In genomic region chr11:36077886-36078685, GRCh38 we compare ENCODE assay signal across 1 cellular context.
TF ChIP-seq lines count a peak whose summit lies in the region.

No MANE protein-coding gene starts in this region.

TF ChIP-seq in H1, 55 proteins besides CTCF, POLR2A, EP300 and RAD21:
- TF ChIP-seq CHD7 (IDR thresholded peaks at IDR 0.05; ENCODE audit: insufficient replicate concordance, low read length) (no peak), POU5F1 (IDR thresholded peaks at IDR 0.05; ENCODE audit: low read depth, low read length) (no peak), TAF7 (optimal IDR thresholded peaks at IDR 0.05; ENCODE audit: borderline replicate concordance, low read depth, low read length) (no peak), HDAC6 (IDR thresholded peaks at IDR 0.05; ENCODE audit: low read depth, low read length) (no peak), JUND (IDR thresholded peaks at IDR 0.05; ENCODE audit: low read length) (no peak), YY1 (IDR thresholded peaks at IDR 0.05; ENCODE audit: low read depth, low read length) (no peak), E2F6 (IDR thresholded peaks at IDR 0.05) (no peak), SIRT6 (IDR thresholded peaks at IDR 0.05; ENCODE audit: low read length) (no peak), HDAC2 (IDR thresholded peaks at IDR 0.05; ENCODE audit: borderline replicate concordance in 1 of 2, low read depth in 2 of 2, low read length in 2 of 2) (no peak), BRCA1 (IDR thresholded peaks at IDR 0.05; ENCODE audit: low read depth, low read length) (no peak), MAFK (IDR thresholded peaks at IDR 0.05; ENCODE audit: low read depth, low read length) (no peak), PHF8 (conservative IDR thresholded peaks at IDR 0.05; ENCODE audit: low read depth, low read length) (no peak), RFX5 (IDR thresholded peaks at IDR 0.05; ENCODE audit: borderline replicate concordance, low read depth, low read length) (no peak), RBBP5 (IDR thresholded peaks at IDR 0.05; ENCODE audit: borderline replicate concordance, low read depth, low read length) (no peak), SRF (IDR thresholded peaks at IDR 0.05; ENCODE audit: low read depth, low read length) (no peak), JUN (IDR thresholded peaks at IDR 0.05; ENCODE audit: low read depth, low read length) (no peak), CBX8 (IDR thresholded peaks at IDR 0.05; ENCODE audit: borderline replicate concordance, low read depth, low read length) (no peak), CREB1 (IDR thresholded peaks at IDR 0.05) (no peak), MAX (IDR thresholded peaks at IDR 0.05) (no peak)
- TF ChIP-seq, protein P1, sequence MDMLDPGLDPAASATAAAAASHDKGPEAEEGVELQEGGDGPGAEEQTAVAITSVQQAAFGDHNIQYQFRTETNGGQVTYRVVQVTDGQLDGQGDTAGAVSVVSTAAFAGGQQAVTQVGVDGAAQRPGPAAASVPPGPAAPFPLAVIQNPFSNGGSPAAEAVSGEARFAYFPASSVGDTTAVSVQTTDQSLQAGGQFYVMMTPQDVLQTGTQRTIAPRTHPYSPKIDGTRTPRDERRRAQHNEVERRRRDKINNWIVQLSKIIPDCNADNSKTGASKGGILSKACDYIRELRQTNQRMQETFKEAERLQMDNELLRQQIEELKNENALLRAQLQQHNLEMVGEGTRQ (IDR thresholded peaks at IDR 0.05; ENCODE audit: low read length): no peak
